ENCODE assay signal across 1 cellular context in the genomic region with DNA sequence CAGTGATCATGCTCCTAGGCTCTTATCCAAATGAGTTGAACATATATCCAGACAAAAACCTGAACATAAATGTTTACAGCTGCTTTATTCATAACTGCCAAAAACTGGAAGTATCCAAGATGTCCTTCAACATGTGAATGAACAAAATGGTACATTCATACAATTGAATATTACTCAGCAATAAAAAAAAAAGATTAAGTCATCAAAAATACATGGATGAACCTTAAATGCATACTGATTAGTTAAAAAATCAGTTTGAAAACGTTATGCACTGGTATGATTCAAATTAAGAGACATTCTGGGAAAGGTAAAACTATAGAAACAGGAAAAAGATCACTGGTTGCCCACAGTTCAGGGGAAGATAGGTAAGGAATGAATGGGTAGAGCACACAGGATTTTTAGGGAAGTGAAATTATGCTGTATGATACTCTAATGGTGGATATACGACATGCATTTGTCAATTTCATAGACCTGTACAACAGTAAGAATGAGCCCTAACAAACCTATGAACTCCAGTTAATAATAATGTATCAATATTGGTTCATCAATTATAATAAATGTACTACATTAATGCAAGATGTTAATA.
TF ChIP-seq lines count a peak whose summit lies in the region.

No MANE protein-coding gene starts in this region.

TF ChIP-seq in HepG2, 621 proteins besides CTCF, POLR2A, EP300 and RAD21:
- TF ChIP-seq SNAPC2 (CRISPR knock-in tag; IDR thresholded peaks at IDR 0.05) (no peak), FOXA3 (CRISPR knock-in tag; IDR thresholded peaks at IDR 0.05) (no peak), NR2F1 (CRISPR knock-in tag; IDR thresholded peaks at IDR 0.05) (no peak), ZNF776 (CRISPR knock-in tag; IDR thresholded peaks at IDR 0.05) (no peak), POGZ (CRISPR knock-in tag; IDR thresholded peaks at IDR 0.05) (no peak), MAFF (IDR thresholded peaks at IDR 0.05; ENCODE audit: low read depth, low read length) (peak; percentile 56; the same call in 1 of the 2 replicates), SIN3A (IDR thresholded peaks at IDR 0.05; ENCODE audit: borderline replicate concordance, low read depth, low read length) (no peak), MAFK (conservative IDR thresholded peaks at IDR 0.05 in 1 of 2, IDR thresholded peaks at IDR 0.05 in 1 of 2; ENCODE audit: low read length in 2 of 2) (peak; percentile 9 to 66; a peak in 2 of 4 replicates)
- TF ChIP-seq, protein P1, sequence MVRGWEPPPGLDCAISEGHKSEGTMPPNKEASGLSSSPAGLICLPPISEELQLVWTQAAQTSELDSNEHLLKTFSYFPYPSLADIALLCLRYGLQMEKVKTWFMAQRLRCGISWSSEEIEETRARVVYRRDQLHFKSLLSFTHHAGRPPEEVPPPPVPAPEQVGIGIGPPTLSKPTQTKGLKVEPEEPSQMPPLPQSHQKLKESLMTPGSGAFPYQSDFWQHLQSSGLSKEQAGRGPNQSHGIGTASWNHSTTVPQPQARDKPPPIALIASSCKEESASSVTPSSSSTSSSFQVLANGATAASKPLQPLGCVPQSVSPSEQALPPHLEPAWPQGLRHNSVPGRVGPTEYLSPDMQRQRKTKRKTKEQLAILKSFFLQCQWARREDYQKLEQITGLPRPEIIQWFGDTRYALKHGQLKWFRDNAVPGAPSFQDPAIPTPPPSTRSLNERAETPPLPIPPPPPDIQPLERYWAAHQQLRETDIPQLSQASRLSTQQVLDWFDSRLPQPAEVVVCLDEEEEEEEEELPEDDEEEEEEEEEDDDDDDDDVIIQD (CRISPR knock-in tag; IDR thresholded peaks at IDR 0.05; ENCODE audit: low read depth) = no peak
